9 cellular contexts compared by ENCODE assay signal in the genomic region with DNA sequence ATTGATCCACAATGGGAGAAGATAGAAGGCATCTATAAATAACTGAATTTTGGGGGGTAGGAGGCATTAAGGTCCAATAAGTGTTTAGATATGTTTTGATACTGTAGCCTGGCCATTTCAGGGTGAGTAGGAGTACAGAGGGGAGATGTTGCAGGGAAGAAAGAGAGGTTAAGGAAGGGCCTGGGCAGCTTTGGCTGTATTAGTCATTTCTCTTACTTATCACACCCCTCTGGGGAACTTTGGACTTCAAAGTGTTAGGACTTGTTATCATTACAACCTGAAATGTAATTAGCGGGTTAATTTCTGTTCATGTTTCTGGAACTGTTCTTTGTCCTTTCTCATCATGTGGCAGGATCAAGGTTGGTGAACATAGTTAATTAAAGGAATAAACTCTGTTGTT.
DNase-seq lines count a peak whose midpoint lies in the region; TF ChIP-seq lines count a peak whose summit lies in the region.
"Had no signal": no experiment of that assay in that cellular context is flagged by ENCODE, and none has a peak within 500 bp of the region (broad histone marks: within the 10 kb centered on the region; RNA-seq: fewer than 3 reads in every experiment).

No MANE protein-coding gene starts in this region.

- no peak for TF ChIP-seq CTCF in NB4 (IDR thresholded peaks at IDR 0.05; ENCODE audit: low read depth, low read length)
- no peak for TF ChIP-seq CTCF in nephron (IDR thresholded peaks at IDR 0.05; ENCODE audit: unreplicated experiment in 3 of 3)

- H3K27me3 Mint-ChIP-seq in dendritic cell treated with granulocyte-macrophage colony-stimulating factor and Interleukin-4, amounts not matched to agents 40 ng/mL and 50 ng/mL, for 4 days, result no peaks in the 10 kb centered on the region
- no peaks in the 10 kb centered on the region for H3K27me3 Mint-ChIP-seq in nephron (ENCODE audit: low read depth)

- DNase-seq in CD1c-positive myeloid dendritic cell (ENCODE audit: extremely low spot score) (peak; percentile 59), NB4 (ENCODE audit: low read depth) (peak; percentile 27), kidney tubule cell (ENCODE audit: low spot score) (no peak), NCI-H1436 (lab: John Stamatoyannopoulos, UW) (no peak), glomerular visceral epithelial cell (ENCODE audit: extremely low spot score) (no peak), MV-4-11 (lab: John Stamatoyannopoulos, UW) (no peak)
- DNase-seq: MG63 had no signal

- H3K4me3 ChIP-seq in NB4 (ENCODE audit: low read depth, low read length), result no peak overlapping the region
- H3K4me3 ChIP-seq: MG63 had no signal

- TF ChIP-seq POLR2A in NB4 (IDR thresholded peaks at IDR 0.05; ENCODE audit: extremely low read depth, insufficient read length), result no peak

- no peak overlapping the region for H3K4me3 Mint-ChIP-seq in dendritic cell treated with granulocyte-macrophage colony-stimulating factor and Interleukin-4, amounts not matched to agents 40 ng/mL and 50 ng/mL, for 4 days
- no peak overlapping the region for H3K4me3 Mint-ChIP-seq in nephron

- intact Hi-C loops in dendritic cell treated with granulocyte-macrophage colony-stimulating factor and Interleukin-4, amounts not matched to agents 40 ng/mL and 50 ng/mL, for 4 days (cut with micrococcal nuclease), result loop anchor here (2.0 to 5.0 kb wide), 2 partner anchors 37 to 61 kb away; no protein-coding TSS in a partner anchor

- peaks cover 39% of the 10 kb centered on the region for H3K36me3 Mint-ChIP-seq in dendritic cell treated with granulocyte-macrophage colony-stimulating factor and Interleukin-4, amounts not matched to agents 40 ng/mL and 50 ng/mL, for 4 days (ENCODE audit: low read depth)
- H3K36me3 Mint-ChIP-seq in nephron (ENCODE audit: low read depth), result no peaks in the 10 kb centered on the region

- H3K27ac Mint-ChIP-seq in dendritic cell treated with granulocyte-macrophage colony-stimulating factor and Interleukin-4, amounts not matched to agents 40 ng/mL and 50 ng/mL, for 4 days, result peak overlapping the region; percentile 97
- H3K27ac Mint-ChIP-seq in nephron, result peak overlapping the region; percentile 59 to 82 (median 78)

- no peaks in the 10 kb centered on the region for H3K9me3 Mint-ChIP-seq in dendritic cell treated with granulocyte-macrophage colony-stimulating factor and Interleukin-4, amounts not matched to agents 40 ng/mL and 50 ng/mL, for 4 days
- no peaks in the 10 kb centered on the region for H3K9me3 Mint-ChIP-seq in nephron

- peaks cover 94% of the 10 kb centered on the region for H3K4me1 Mint-ChIP-seq in dendritic cell treated with granulocyte-macrophage colony-stimulating factor and Interleukin-4, amounts not matched to agents 40 ng/mL and 50 ng/mL, for 4 days (ENCODE audit: low read depth)
- H3K4me1 Mint-ChIP-seq in nephron, result peaks cover 52% of the 10 kb centered on the region

Comparison
In these comparisons a context has a peak if more than half of its experiments do, and no peak if none do; other contexts are left out.
1. DNase-seq: peak in CD1c-positive myeloid dendritic cell (single experiment) and NB4 (single experiment); none in kidney tubule cell (single experiment), NCI-H1436 (single experiment), glomerular visceral epithelial cell (single experiment) and MV-4-11 (single experiment).